In the genomic region with DNA sequence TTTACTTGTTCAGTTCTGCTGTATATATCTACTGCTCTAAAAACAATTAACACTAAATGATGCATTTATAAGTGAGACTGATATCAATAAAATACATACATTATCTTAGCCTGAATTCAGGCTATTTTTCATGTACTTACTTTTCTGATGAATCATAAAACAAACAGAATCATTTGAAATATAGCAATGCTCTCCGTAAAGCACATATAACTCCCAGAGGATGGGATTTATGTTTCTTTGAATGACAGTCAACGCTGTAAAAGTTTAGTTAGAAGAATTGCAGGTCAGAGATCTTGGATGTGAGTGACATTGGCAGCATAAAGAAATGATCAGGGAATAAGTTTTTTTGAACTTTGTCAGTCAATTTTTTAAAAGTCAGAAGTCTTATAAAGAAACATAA, we compare ENCODE assay signal across 9 cellular contexts.
"Had no signal": no experiment of that assay in that cellular context is flagged by ENCODE, and none has a peak within 500 bp of the region (broad histone marks: within the 10 kb centered on the region; RNA-seq: fewer than 3 reads in every experiment).

No MANE protein-coding gene starts in this region.

- H3K4me1 ChIP-seq: HAP-1 had no signal

- H3K27ac Mint-ChIP-seq: IgD-negative memory B cell had no signal

- H3K4me3 Mint-ChIP-seq: IgD-negative memory B cell had no signal

- H3K4me2 ChIP-seq: KMS-11 had no signal

- H3K36me3 Mint-ChIP-seq: IgD-negative memory B cell had no signal

- H2AFZ ChIP-seq: GM23248 had no signal

- H3K9ac ChIP-seq: GM23248, KMS-11 had no signal

- H3K36me3 ChIP-seq: HAP-1 had no signal

- DNase-seq: GM23248, GOT3, H7, KBM-7 had no signal

- H3K4me1 Mint-ChIP-seq: IgD-negative memory B cell had no signal

- H3K9me3 ChIP-seq: HAP-1 had no signal

- H3K4me3 ChIP-seq: GM23248, HAP-1 had no signal

- H3K27me3 Mint-ChIP-seq: IgD-negative memory B cell had no signal

- H3K27ac ChIP-seq: GM23248, KMS-11 had no signal

- ATAC-seq: HCT116, HepG2 had no signal
